ENCODE assay signal across 28 cellular contexts in the genomic region with DNA sequence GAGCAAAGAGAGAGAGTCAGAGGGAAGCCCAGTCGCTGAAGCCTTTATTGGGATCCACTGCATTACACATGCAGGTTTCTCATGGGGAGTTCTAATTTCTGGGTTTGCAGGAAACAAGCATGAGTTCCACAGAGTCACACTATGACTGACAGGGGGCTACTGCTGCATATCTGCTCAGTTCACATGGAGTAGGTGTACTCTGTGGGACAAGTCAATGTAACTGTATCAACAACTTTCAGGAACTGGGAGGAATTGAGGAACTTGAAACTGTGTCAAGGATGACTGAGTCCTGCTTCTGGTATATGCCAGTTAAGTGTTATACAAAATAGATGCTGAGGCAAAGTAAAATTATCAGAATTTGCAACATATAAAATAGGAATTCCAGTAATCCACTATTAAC.
"Had no signal": no experiment of that assay in that cellular context is flagged by ENCODE, and none has a peak within 500 bp of the region (broad histone marks: within the 10 kb centered on the region; RNA-seq: fewer than 3 reads in every experiment).

No MANE protein-coding gene starts in this region.

- H3K27ac ChIP-seq: hepatocyte, left ventricle myocardium inferior, pancreas, prostate gland, skin epidermis, suprapubic skin, thoracic aorta, tibial artery, upper lobe of right lung had no signal

- H3K36me3 ChIP-seq: left ventricle myocardium inferior, pancreas, prostate gland, suprapubic skin, thoracic aorta, tibial artery, upper lobe of right lung had no signal

- H3K27me3 Mint-ChIP-seq: natural killer cell treated with Interleukin-12 subunit alpha and Interleukin-12 subunit beta and Interleukin-15 and Interleukin-18, amount 100 ng/mL, for 72 hours had no signal

- H3K4me3 Mint-ChIP-seq: naive thymus-derived CD4-positive, alpha-beta T cell; natural killer cell treated with Interleukin-12 subunit alpha and Interleukin-12 subunit beta and Interleukin-15 and Interleukin-18, amount 100 ng/mL, for 72 hours; neural crest cell; stimulated activated naive CD8-positive, alpha-beta T cell treated with anti-CD3 and anti-CD28 coated beads, Interleukin-15, Interleukin-2, amounts not matched to agents 100 ng/mL and 50 ng/mL, for 24 hours had no signal

- H3K79me2 ChIP-seq: hepatocyte had no signal

- H3K4me1 Mint-ChIP-seq: naive thymus-derived CD4-positive, alpha-beta T cell; neural crest cell had no signal

- H3K4me2 ChIP-seq: hepatocyte had no signal

- H3K4me3 ChIP-seq: hepatocyte, left ventricle myocardium inferior, lung, mucosa of descending colon, pancreas, prostate gland, skin epidermis, suprapubic skin, thoracic aorta, tibial artery, upper lobe of right lung had no signal

- H3K27me3 ChIP-seq: hepatocyte, pancreas, suprapubic skin, tibial artery, upper lobe of right lung had no signal

- H3K4me1 ChIP-seq: left ventricle myocardium inferior, pancreas, prostate gland, suprapubic skin, tibial artery, upper lobe of right lung had no signal

- DNase-seq: islet precursor cell; left ventricle myocardium inferior; midbrain; mucosa of descending colon; naive thymus-derived CD4-positive, alpha-beta T cell; nucleus accumbens; pancreas; posterior cingulate gyrus; retina; right cardiac atrium; stimulated activated CD4-positive, alpha-beta T cell treated with anti-CD3 and anti-CD28 coated beads, Interleukin-12 subunit alpha, Interleukin-12 subunit beta, amount 100 ng/mL, for 4 hours; stimulated activated CD4-positive, alpha-beta T cell treated with anti-CD3 and anti-CD28 coated beads, Interleukin-15, amount 100 ng/mL, for 24 hours; stimulated activated CD4-positive, alpha-beta T cell treated with anti-CD3 and anti-CD28 coated beads, Interleukin-2, amount 100 ng/mL, for 24 hours; stimulated activated CD4-positive, alpha-beta T cell treated with anti-CD3 and anti-CD28 coated beads, Interleukin-4, amount 100 ng/mL, for 1 hour; stimulated activated naive CD4-positive, alpha-beta T cell; tibial artery; upper lobe of right lung had no signal

- H2AFZ ChIP-seq: hepatocyte had no signal

- FAIRE-seq: pancreas, urothelium cell line had no signal

- H3K9me3 ChIP-seq: pancreas, prostate gland, thoracic aorta, tibial artery, upper lobe of right lung had no signal

- H3K27ac Mint-ChIP-seq: naive thymus-derived CD4-positive, alpha-beta T cell; natural killer cell treated with Interleukin-12 subunit alpha and Interleukin-12 subunit beta and Interleukin-15 and Interleukin-18, amount 100 ng/mL, for 72 hours; stimulated activated naive CD8-positive, alpha-beta T cell treated with anti-CD3 and anti-CD28 coated beads, Interleukin-15, Interleukin-2, amounts not matched to agents 100 ng/mL and 50 ng/mL, for 24 hours had no signal

- ATAC-seq: mucosa of descending colon; naive thymus-derived CD4-positive, alpha-beta T cell; natural killer cell treated with Interleukin-12 subunit alpha and Interleukin-12 subunit beta and Interleukin-15 and Interleukin-18, amount 100 ng/mL, for 72 hours; pancreas; right cardiac atrium; sciatic nerve; upper lobe of right lung had no signal
